Comparison of ENCODE assay signal across 1 cellular context in the genomic region with DNA sequence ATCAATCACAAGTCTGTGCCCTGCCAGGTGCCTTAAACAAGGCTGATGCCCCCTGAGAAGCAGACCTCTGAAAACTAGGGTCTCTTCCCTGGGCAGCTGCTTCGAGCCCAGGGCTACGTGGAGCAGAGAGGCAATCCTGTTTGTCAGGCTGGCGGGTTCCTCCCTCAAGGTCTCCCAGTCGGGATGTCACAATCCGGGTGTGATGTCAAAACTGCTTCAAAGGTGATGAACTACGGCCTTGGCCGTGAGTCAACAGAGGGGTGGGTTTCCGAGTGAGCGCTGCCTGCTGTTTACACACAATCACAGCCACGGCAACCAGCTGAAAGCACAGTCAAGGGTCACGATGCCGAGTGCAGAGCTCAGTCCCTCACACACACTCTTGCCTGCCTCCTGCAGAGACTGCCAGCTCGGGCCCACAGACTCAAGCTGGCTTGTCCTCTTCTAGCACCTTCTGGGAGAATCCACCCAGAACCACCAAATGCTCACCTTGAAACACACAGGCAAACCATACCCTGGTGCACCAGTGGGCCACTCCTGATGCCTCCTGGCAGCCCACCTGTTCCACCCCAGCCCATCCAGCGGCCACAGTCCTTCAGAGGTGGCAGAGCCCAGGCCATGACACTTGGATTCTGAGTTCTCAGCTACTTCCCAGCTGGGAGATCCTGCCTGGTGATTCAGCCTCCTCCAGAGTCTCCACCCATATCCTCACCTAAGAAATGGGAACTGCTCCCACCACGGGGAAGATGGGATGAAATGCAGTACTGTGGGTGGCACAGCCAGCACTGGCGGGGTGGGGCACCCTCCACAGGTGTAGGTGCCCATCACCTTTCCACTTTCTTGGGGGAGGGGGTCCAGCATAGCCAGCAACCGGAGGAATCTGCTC.
TF ChIP-seq lines count a peak whose summit lies in the region.

No MANE protein-coding gene starts in this region.

TF ChIP-seq in HepG2, 621 proteins besides CTCF, POLR2A, EP300 and RAD21 (continued from another document and continues in another):
- TF ChIP-seq, protein P1, sequence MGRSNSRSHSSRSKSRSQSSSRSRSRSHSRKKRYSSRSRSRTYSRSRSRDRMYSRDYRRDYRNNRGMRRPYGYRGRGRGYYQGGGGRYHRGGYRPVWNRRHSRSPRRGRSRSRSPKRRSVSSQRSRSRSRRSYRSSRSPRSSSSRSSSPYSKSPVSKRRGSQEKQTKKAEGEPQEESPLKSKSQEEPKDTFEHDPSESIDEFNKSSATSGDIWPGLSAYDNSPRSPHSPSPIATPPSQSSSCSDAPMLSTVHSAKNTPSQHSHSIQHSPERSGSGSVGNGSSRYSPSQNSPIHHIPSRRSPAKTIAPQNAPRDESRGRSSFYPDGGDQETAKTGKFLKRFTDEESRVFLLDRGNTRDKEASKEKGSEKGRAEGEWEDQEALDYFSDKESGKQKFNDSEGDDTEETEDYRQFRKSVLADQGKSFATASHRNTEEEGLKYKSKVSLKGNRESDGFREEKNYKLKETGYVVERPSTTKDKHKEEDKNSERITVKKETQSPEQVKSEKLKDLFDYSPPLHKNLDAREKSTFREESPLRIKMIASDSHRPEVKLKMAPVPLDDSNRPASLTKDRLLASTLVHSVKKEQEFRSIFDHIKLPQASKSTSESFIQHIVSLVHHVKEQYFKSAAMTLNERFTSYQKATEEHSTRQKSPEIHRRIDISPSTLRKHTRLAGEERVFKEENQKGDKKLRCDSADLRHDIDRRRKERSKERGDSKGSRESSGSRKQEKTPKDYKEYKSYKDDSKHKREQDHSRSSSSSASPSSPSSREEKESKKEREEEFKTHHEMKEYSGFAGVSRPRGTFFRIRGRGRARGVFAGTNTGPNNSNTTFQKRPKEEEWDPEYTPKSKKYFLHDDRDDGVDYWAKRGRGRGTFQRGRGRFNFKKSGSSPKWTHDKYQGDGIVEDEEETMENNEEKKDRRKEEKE (IDR thresholded peaks at IDR 0.05), result no peak
- TF ChIP-seq ZNF33A (CRISPR knock-in tag; IDR thresholded peaks at IDR 0.05; ENCODE audit: borderline replicate concordance), result no peak; the same call in 1 of the 2 replicates
- no peak for TF ChIP-seq ZNF790 (CRISPR knock-in tag; IDR thresholded peaks at IDR 0.05; ENCODE audit: borderline replicate concordance)
- TF ChIP-seq ZBTB21 (CRISPR knock-in tag; IDR thresholded peaks at IDR 0.05), result peak; percentile 98
- no peak for TF ChIP-seq ZSCAN12 (CRISPR knock-in tag; IDR thresholded peaks at IDR 0.05)
- TF ChIP-seq SMAD1 (CRISPR knock-in tag; IDR thresholded peaks at IDR 0.05; ENCODE audit: borderline replicate concordance, low read depth), result no peak; the same call in 1 of the 2 replicates
- peak; percentile 99; the same call in 1 of the 2 replicates for TF ChIP-seq CBX5 (CRISPR knock-in tag; IDR thresholded peaks at IDR 0.05; ENCODE audit: borderline replicate concordance)
- TF ChIP-seq, protein P2, sequence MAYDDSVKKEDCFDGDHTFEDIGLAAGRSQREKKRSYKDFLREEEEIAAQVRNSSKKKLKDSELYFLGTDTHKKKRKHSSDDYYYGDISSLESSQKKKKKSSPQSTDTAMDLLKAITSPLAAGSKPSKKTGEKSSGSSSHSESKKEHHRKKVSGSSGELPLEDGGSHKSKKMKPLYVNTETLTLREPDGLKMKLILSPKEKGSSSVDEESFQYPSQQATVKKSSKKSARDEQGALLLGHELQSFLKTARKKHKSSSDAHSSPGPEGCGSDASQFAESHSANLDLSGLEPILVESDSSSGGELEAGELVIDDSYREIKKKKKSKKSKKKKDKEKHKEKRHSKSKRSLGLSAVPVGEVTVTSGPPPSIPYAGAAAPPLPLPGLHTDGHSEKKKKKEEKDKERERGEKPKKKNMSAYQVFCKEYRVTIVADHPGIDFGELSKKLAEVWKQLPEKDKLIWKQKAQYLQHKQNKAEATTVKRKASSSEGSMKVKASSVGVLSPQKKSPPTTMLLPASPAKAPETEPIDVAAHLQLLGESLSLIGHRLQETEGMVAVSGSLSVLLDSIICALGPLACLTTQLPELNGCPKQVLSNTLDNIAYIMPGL (CRISPR knock-in tag; IDR thresholded peaks at IDR 0.05; ENCODE audit: borderline replicate concordance in 1 of 2, low read depth in 1 of 2), result peak; percentile 68 to 93; a peak in 3 of 4 replicates
- peak; percentile 96 for TF ChIP-seq CBFB (CRISPR knock-in tag; IDR thresholded peaks at IDR 0.05)
- TF ChIP-seq, protein P3, sequence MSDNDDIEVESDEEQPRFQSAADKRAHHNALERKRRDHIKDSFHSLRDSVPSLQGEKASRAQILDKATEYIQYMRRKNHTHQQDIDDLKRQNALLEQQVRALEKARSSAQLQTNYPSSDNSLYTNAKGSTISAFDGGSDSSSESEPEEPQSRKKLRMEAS (IDR thresholded peaks at IDR 0.05), result peak; percentile 92
- peak; percentile 91 for TF ChIP-seq ZMYM3 (CRISPR knock-in tag; IDR thresholded peaks at IDR 0.05)
- 0 out of 2 replicates have a peak, but pooled peaks have one; percentile 18 for TF ChIP-seq ZNF317 (CRISPR knock-in tag; IDR thresholded peaks at IDR 0.05)
- TF ChIP-seq LCORL (IDR thresholded peaks at IDR 0.05), result no peak
- TF ChIP-seq LCORL (CRISPR knock-in tag; IDR thresholded peaks at IDR 0.05), result peak; percentile 98
- TF ChIP-seq, protein P4, sequence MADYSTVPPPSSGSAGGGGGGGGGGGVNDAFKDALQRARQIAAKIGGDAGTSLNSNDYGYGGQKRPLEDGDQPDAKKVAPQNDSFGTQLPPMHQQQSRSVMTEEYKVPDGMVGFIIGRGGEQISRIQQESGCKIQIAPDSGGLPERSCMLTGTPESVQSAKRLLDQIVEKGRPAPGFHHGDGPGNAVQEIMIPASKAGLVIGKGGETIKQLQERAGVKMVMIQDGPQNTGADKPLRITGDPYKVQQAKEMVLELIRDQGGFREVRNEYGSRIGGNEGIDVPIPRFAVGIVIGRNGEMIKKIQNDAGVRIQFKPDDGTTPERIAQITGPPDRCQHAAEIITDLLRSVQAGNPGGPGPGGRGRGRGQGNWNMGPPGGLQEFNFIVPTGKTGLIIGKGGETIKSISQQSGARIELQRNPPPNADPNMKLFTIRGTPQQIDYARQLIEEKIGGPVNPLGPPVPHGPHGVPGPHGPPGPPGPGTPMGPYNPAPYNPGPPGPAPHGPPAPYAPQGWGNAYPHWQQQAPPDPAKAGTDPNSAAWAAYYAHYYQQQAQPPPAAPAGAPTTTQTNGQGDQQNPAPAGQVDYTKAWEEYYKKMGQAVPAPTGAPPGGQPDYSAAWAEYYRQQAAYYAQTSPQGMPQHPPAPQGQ (CRISPR knock-in tag; IDR thresholded peaks at IDR 0.05; ENCODE audit: borderline replicate concordance), result peak; percentile 96; the same call in 1 of the 2 replicates
- TF ChIP-seq, protein P5, sequence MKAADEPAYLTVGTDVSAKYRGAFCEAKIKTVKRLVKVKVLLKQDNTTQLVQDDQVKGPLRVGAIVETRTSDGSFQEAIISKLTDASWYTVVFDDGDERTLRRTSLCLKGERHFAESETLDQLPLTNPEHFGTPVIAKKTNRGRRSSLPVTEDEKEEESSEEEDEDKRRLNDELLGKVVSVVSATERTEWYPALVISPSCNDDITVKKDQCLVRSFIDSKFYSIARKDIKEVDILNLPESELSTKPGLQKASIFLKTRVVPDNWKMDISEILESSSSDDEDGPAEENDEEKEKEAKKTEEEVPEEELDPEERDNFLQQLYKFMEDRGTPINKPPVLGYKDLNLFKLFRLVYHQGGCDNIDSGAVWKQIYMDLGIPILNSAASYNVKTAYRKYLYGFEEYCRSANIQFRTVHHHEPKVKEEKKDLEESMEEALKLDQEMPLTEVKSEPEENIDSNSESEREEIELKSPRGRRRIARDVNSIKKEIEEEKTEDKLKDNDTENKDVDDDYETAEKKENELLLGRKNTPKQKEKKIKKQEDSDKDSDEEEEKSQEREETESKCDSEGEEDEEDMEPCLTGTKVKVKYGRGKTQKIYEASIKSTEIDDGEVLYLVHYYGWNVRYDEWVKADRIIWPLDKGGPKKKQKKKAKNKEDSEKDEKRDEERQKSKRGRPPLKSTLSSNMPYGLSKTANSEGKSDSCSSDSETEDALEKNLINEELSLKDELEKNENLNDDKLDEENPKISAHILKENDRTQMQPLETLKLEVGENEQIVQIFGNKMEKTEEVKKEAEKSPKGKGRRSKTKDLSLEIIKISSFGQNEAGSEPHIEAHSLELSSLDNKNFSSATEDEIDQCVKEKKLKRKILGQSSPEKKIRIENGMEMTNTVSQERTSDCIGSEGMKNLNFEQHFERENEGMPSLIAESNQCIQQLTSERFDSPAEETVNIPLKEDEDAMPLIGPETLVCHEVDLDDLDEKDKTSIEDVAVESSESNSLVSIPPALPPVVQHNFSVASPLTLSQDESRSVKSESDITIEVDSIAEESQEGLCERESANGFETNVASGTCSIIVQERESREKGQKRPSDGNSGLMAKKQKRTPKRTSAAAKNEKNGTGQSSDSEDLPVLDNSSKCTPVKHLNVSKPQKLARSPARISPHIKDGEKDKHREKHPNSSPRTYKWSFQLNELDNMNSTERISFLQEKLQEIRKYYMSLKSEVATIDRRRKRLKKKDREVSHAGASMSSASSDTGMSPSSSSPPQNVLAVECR (CRISPR knock-in tag; IDR thresholded peaks at IDR 0.05; ENCODE audit: borderline replicate concordance), result peak; percentile 99
- TF ChIP-seq ZNF343 (CRISPR knock-in tag; IDR thresholded peaks at IDR 0.05), result peak; percentile 69
- TF ChIP-seq ERF (CRISPR knock-in tag; IDR thresholded peaks at IDR 0.05), result peak; percentile 100
- no peak for TF ChIP-seq MATR3 (CRISPR knock-in tag; IDR thresholded peaks at IDR 0.05)
- TF ChIP-seq, protein P6, sequence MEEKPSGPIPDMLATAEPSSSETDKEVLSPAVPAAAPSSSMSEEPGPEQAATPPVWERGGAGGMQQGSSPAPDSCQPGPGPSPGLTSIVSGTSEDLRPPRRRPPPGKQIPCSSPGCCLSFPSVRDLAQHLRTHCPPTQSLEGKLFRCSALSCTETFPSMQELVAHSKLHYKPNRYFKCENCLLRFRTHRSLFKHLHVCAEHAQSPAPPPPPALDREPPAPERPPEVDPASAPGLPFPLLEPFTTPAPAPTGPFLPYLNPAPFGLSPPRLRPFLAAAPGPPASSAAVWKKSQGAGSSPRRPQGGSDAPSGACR (CRISPR knock-in tag; IDR thresholded peaks at IDR 0.05), result peak; percentile 99
- TF ChIP-seq ARID2 (CRISPR knock-in tag; IDR thresholded peaks at IDR 0.05; ENCODE audit: borderline replicate concordance), result no peak; the same call in 1 of the 2 replicates
- TF ChIP-seq, protein P7, sequence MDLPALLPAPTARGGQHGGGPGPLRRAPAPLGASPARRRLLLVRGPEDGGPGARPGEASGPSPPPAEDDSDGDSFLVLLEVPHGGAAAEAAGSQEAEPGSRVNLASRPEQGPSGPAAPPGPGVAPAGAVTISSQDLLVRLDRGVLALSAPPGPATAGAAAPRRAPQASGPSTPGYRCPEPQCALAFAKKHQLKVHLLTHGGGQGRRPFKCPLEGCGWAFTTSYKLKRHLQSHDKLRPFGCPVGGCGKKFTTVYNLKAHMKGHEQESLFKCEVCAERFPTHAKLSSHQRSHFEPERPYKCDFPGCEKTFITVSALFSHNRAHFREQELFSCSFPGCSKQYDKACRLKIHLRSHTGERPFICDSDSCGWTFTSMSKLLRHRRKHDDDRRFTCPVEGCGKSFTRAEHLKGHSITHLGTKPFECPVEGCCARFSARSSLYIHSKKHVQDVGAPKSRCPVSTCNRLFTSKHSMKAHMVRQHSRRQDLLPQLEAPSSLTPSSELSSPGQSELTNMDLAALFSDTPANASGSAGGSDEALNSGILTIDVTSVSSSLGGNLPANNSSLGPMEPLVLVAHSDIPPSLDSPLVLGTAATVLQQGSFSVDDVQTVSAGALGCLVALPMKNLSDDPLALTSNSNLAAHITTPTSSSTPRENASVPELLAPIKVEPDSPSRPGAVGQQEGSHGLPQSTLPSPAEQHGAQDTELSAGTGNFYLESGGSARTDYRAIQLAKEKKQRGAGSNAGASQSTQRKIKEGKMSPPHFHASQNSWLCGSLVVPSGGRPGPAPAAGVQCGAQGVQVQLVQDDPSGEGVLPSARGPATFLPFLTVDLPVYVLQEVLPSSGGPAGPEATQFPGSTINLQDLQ (CRISPR knock-in tag; IDR thresholded peaks at IDR 0.05), result peak; percentile 98
- TF ChIP-seq ZNF572 (CRISPR knock-in tag; IDR thresholded peaks at IDR 0.05), result no peak
- TF ChIP-seq PHF5A (CRISPR knock-in tag; IDR thresholded peaks at IDR 0.05; ENCODE audit: low read depth, unreplicated experiment), result peak; percentile 99
- no peak for TF ChIP-seq MYNN (CRISPR knock-in tag; IDR thresholded peaks at IDR 0.05; ENCODE audit: low read depth)
- peak; percentile 81; the same call in 1 of the 2 replicates for TF ChIP-seq DMAP1 (CRISPR knock-in tag; IDR thresholded peaks at IDR 0.05)
- TF ChIP-seq JDP2 (CRISPR knock-in tag; IDR thresholded peaks at IDR 0.05; ENCODE audit: borderline replicate concordance), result peak; percentile 49; the same call in 1 of the 2 replicates
- TF ChIP-seq SMARCC2 (IDR thresholded peaks at IDR 0.05), result no peak
- peak; percentile 55 for TF ChIP-seq STAG1 (CRISPR knock-in tag; IDR thresholded peaks at IDR 0.05)
- TF ChIP-seq, protein P8, sequence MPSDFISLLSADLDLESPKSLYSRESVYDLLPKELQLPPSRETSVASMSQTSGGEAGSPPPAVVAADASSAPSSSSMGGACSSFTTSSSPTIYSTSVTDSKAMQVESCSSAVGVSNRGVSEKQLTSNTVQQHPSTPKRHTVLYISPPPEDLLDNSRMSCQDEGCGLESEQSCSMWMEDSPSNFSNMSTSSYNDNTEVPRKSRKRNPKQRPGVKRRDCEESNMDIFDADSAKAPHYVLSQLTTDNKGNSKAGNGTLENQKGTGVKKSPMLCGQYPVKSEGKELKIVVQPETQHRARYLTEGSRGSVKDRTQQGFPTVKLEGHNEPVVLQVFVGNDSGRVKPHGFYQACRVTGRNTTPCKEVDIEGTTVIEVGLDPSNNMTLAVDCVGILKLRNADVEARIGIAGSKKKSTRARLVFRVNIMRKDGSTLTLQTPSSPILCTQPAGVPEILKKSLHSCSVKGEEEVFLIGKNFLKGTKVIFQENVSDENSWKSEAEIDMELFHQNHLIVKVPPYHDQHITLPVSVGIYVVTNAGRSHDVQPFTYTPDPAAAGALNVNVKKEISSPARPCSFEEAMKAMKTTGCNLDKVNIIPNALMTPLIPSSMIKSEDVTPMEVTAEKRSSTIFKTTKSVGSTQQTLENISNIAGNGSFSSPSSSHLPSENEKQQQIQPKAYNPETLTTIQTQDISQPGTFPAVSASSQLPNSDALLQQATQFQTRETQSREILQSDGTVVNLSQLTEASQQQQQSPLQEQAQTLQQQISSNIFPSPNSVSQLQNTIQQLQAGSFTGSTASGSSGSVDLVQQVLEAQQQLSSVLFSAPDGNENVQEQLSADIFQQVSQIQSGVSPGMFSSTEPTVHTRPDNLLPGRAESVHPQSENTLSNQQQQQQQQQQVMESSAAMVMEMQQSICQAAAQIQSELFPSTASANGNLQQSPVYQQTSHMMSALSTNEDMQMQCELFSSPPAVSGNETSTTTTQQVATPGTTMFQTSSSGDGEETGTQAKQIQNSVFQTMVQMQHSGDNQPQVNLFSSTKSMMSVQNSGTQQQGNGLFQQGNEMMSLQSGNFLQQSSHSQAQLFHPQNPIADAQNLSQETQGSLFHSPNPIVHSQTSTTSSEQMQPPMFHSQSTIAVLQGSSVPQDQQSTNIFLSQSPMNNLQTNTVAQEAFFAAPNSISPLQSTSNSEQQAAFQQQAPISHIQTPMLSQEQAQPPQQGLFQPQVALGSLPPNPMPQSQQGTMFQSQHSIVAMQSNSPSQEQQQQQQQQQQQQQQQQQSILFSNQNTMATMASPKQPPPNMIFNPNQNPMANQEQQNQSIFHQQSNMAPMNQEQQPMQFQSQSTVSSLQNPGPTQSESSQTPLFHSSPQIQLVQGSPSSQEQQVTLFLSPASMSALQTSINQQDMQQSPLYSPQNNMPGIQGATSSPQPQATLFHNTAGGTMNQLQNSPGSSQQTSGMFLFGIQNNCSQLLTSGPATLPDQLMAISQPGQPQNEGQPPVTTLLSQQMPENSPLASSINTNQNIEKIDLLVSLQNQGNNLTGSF (CRISPR knock-in tag; IDR thresholded peaks at IDR 0.05), result no peak
- peak; percentile 96 for TF ChIP-seq PITX1 (CRISPR knock-in tag; IDR thresholded peaks at IDR 0.05)
